1 cellular context compared by ENCODE assay signal in the genomic region with DNA sequence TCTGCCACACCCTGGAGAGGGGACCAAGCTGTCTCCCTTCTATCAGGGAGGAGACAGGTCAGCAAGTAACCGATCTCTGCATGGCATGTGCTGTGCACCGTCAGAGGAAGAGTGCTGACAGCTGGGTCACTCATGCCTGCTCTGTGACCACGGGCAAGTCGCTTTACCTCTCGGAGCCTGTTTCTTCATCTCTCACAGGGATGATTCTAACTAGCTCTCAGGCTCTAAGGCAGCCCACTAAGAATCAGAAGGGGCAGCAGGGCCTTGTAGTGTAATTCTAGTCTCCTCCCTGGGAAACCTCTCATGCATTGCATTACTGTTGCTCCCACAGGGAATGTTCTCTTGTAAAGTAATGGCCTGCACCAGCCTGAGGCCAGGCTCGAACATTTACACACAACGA.
TF ChIP-seq lines count a peak whose summit lies in the region.

No MANE protein-coding gene starts in this region.

TF ChIP-seq in SK-N-SH treated with all-trans-retinoic acid at 6 μM for 48 hours, 23 proteins besides CTCF, POLR2A, EP300 and RAD21 (continued from another document):
- TF ChIP-seq, protein P1, sequence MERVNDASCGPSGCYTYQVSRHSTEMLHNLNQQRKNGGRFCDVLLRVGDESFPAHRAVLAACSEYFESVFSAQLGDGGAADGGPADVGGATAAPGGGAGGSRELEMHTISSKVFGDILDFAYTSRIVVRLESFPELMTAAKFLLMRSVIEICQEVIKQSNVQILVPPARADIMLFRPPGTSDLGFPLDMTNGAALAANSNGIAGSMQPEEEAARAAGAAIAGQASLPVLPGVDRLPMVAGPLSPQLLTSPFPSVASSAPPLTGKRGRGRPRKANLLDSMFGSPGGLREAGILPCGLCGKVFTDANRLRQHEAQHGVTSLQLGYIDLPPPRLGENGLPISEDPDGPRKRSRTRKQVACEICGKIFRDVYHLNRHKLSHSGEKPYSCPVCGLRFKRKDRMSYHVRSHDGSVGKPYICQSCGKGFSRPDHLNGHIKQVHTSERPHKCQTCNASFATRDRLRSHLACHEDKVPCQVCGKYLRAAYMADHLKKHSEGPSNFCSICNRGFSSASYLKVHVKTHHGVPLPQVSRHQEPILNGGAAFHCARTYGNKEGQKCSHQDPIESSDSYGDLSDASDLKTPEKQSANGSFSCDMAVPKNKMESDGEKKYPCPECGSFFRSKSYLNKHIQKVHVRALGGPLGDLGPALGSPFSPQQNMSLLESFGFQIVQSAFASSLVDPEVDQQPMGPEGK (CRISPR knock-in tag; IDR thresholded peaks at IDR 0.05; ENCODE audit: borderline replicate concordance): no peak
- TF ChIP-seq CSDC2 (CRISPR knock-in tag; IDR thresholded peaks at IDR 0.05): no peak
- TF ChIP-seq ZC3H10 (CRISPR knock-in tag; IDR thresholded peaks at IDR 0.05): no peak
TF ChIP-seq in SK-N-SH treated with all-trans-retinoic acid at 6 μM for 48 hours: peak in this region for 0.
